1 cellular context compared by ENCODE assay signal in the genomic region with DNA sequence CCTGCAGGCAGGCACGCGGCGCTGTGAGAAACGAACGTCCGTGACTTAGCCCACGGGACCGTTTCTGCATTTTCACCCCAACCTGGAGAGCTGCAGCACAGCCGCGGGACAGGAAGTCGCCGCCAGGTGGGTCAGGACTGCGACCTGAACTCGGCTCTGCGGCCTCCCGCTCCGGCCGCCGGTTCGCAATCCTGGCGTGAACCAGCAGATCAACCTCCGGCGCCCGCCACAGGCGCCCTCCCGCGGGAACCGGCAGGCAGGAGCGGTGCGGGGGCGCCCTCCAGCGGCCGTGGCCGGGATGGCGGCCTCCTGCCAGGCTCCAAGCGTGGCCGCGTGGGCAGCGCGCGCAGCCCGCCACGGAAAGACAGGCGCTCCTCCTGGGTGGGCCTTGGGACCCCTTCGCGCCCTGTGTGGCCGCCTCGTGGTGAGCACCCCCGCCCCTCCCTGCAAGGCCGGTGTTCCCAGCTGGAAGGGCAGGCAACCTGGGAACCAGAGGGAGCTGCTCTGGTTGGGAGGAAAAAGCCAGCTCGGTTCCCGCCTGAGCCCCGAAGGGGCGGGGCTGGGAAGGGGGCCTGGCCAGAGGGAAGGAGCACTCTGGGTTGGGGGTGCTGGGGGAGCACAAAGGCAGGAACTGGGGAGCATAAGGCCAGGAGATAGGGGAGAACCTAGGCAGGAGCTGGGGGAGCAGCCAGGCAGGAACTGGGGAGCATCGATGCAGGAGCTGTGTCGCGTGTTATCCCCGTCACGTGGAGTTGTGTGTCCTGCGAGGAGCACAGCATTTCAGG.
TF ChIP-seq lines count a peak whose summit lies in the region.

No MANE protein-coding gene starts in this region.

TF ChIP-seq in K562, 482 proteins besides CTCF, POLR2A, EP300 and RAD21 (continued from another document and continues in another):
- TF ChIP-seq, protein P1, sequence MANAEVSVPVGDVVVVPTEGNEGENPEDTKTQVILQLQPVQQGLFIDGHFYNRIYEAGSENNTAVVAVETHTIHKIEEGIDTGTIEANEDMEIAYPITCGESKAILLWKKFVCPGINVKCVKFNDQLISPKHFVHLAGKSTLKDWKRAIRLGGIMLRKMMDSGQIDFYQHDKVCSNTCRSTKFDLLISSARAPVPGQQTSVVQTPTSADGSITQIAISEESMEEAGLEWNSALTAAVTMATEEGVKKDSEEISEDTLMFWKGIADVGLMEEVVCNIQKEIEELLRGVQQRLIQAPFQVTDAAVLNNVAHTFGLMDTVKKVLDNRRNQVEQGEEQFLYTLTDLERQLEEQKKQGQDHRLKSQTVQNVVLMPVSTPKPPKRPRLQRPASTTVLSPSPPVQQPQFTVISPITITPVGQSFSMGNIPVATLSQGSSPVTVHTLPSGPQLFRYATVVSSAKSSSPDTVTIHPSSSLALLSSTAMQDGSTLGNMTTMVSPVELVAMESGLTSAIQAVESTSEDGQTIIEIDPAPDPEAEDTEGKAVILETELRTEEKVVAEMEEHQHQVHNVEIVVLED (CRISPR knock-in tag; IDR thresholded peaks at IDR 0.05), result peak; percentile 46; the same call in 1 of the 2 replicates
- peak; percentile 32 for TF ChIP-seq TCF3 (CRISPR knock-in tag; IDR thresholded peaks at IDR 0.05)
- TF ChIP-seq KAT7 (CRISPR knock-in tag; IDR thresholded peaks at IDR 0.05; ENCODE audit: borderline replicate concordance), result peak; percentile 84; the same call in 1 of the 2 replicates
- peak; percentile 74 for TF ChIP-seq ETV5 (CRISPR knock-in tag; IDR thresholded peaks at IDR 0.05; ENCODE audit: low read depth)
- TF ChIP-seq ZNF263 (CRISPR knock-in tag; IDR thresholded peaks at IDR 0.05; ENCODE audit: borderline replicate concordance), result peak; percentile 83
- peak; percentile 4; the same call in 1 of the 2 replicates for TF ChIP-seq CBX1 (IDR thresholded peaks at IDR 0.05; ENCODE audit: low read depth)
- no peak for TF ChIP-seq CCAR2 (IDR thresholded peaks at IDR 0.05; ENCODE audit: low read depth, low read length)
- TF ChIP-seq, protein P2, sequence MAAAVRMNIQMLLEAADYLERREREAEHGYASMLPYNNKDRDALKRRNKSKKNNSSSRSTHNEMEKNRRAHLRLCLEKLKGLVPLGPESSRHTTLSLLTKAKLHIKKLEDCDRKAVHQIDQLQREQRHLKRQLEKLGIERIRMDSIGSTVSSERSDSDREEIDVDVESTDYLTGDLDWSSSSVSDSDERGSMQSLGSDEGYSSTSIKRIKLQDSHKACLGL (CRISPR knock-in tag; IDR thresholded peaks at IDR 0.05; ENCODE audit: borderline replicate concordance, poor library complexity, severe bottlenecking), result peak; percentile 18
- TF ChIP-seq TARDBP (IDR thresholded peaks at IDR 0.05), result 0 out of 2 replicates have a peak, but pooled peaks have one; percentile 76
- TF ChIP-seq, protein P3, sequence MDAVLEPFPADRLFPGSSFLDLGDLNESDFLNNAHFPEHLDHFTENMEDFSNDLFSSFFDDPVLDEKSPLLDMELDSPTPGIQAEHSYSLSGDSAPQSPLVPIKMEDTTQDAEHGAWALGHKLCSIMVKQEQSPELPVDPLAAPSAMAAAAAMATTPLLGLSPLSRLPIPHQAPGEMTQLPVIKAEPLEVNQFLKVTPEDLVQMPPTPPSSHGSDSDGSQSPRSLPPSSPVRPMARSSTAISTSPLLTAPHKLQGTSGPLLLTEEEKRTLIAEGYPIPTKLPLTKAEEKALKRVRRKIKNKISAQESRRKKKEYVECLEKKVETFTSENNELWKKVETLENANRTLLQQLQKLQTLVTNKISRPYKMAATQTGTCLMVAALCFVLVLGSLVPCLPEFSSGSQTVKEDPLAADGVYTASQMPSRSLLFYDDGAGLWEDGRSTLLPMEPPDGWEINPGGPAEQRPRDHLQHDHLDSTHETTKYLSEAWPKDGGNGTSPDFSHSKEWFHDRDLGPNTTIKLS (IDR thresholded peaks at IDR 0.05; ENCODE audit: borderline replicate concordance, low read depth), result peak; percentile 82
- TF ChIP-seq CTBP1 (IDR thresholded peaks at IDR 0.05; ENCODE audit: borderline replicate concordance), result peak; percentile 93
- TF ChIP-seq GTF2F1 (IDR thresholded peaks at IDR 0.05; ENCODE audit: low read depth, low read length), result peak; percentile 71; the same call in 1 of the 2 replicates
- TF ChIP-seq, protein P4, sequence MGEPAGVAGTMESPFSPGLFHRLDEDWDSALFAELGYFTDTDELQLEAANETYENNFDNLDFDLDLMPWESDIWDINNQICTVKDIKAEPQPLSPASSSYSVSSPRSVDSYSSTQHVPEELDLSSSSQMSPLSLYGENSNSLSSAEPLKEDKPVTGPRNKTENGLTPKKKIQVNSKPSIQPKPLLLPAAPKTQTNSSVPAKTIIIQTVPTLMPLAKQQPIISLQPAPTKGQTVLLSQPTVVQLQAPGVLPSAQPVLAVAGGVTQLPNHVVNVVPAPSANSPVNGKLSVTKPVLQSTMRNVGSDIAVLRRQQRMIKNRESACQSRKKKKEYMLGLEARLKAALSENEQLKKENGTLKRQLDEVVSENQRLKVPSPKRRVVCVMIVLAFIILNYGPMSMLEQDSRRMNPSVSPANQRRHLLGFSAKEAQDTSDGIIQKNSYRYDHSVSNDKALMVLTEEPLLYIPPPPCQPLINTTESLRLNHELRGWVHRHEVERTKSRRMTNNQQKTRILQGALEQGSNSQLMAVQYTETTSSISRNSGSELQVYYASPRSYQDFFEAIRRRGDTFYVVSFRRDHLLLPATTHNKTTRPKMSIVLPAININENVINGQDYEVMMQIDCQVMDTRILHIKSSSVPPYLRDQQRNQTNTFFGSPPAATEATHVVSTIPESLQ (CRISPR knock-in tag; IDR thresholded peaks at IDR 0.05), result 0 out of 2 replicates have a peak, but pooled peaks have one; percentile 35
- no peak for TF ChIP-seq POLR2H (tag; IDR thresholded peaks at IDR 0.05; ENCODE audit: low read depth)
- TF ChIP-seq ZBTB7A (IDR thresholded peaks at IDR 0.05; ENCODE audit: borderline replicate concordance, control insufficient read depth, low read depth, low read length), result peak; percentile 39
- peak; percentile 69 for TF ChIP-seq TBP (optimal IDR thresholded peaks at IDR 0.05; ENCODE audit: low read depth, low read length)
- TF ChIP-seq, protein P5, sequence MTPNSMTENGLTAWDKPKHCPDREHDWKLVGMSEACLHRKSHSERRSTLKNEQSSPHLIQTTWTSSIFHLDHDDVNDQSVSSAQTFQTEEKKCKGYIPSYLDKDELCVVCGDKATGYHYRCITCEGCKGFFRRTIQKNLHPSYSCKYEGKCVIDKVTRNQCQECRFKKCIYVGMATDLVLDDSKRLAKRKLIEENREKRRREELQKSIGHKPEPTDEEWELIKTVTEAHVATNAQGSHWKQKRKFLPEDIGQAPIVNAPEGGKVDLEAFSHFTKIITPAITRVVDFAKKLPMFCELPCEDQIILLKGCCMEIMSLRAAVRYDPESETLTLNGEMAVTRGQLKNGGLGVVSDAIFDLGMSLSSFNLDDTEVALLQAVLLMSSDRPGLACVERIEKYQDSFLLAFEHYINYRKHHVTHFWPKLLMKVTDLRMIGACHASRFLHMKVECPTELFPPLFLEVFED (CRISPR knock-in tag; conservative IDR thresholded peaks at IDR 0.05), result no peak
- TF ChIP-seq SIN3A (IDR thresholded peaks at IDR 0.05; ENCODE audit: borderline replicate concordance in 2 of 2, control insufficient read depth in 1 of 2, low read depth in 2 of 2, low read length in 2 of 2), result peak in 1 of 2 experiments; percentile 64; a peak in 1 of 4 replicates
- TF ChIP-seq TOE1 (IDR thresholded peaks at IDR 0.05; ENCODE audit: borderline replicate concordance), result peak; percentile 62; the same call in 1 of the 2 replicates
- no peak; the same call in 1 of the 2 replicates for TF ChIP-seq TOE1 (CRISPR knock-in tag; IDR thresholded peaks at IDR 0.05; ENCODE audit: borderline replicate concordance, low read depth)
- no peak for TF ChIP-seq FOXA1 (IDR thresholded peaks at IDR 0.05; ENCODE audit: borderline replicate concordance)
- 0 out of 2 replicates have a peak, but pooled peaks have one; percentile 23 for TF ChIP-seq DPF2 (IDR thresholded peaks at IDR 0.05)
- peak; percentile 62; the same call in 1 of the 2 replicates for TF ChIP-seq ESRRA (IDR thresholded peaks at IDR 0.05; ENCODE audit: borderline replicate concordance, low read depth)
- TF ChIP-seq HDAC8 (tag; IDR thresholded peaks at IDR 0.05), result peak; percentile 63; the same call in 1 of the 2 replicates
- no peak for TF ChIP-seq RUNX1 (IDR thresholded peaks at IDR 0.05; ENCODE audit: low read depth)
- TF ChIP-seq ZNF764 (CRISPR knock-in tag; IDR thresholded peaks at IDR 0.05; ENCODE audit: low read depth), result 0 out of 2 replicates have a peak, but pooled peaks have one; percentile 43
- peak; percentile 76; the same call in 1 of the 2 replicates for TF ChIP-seq XRCC5 (IDR thresholded peaks at IDR 0.05; ENCODE audit: low read depth, low read length)
- TF ChIP-seq, protein P6, sequence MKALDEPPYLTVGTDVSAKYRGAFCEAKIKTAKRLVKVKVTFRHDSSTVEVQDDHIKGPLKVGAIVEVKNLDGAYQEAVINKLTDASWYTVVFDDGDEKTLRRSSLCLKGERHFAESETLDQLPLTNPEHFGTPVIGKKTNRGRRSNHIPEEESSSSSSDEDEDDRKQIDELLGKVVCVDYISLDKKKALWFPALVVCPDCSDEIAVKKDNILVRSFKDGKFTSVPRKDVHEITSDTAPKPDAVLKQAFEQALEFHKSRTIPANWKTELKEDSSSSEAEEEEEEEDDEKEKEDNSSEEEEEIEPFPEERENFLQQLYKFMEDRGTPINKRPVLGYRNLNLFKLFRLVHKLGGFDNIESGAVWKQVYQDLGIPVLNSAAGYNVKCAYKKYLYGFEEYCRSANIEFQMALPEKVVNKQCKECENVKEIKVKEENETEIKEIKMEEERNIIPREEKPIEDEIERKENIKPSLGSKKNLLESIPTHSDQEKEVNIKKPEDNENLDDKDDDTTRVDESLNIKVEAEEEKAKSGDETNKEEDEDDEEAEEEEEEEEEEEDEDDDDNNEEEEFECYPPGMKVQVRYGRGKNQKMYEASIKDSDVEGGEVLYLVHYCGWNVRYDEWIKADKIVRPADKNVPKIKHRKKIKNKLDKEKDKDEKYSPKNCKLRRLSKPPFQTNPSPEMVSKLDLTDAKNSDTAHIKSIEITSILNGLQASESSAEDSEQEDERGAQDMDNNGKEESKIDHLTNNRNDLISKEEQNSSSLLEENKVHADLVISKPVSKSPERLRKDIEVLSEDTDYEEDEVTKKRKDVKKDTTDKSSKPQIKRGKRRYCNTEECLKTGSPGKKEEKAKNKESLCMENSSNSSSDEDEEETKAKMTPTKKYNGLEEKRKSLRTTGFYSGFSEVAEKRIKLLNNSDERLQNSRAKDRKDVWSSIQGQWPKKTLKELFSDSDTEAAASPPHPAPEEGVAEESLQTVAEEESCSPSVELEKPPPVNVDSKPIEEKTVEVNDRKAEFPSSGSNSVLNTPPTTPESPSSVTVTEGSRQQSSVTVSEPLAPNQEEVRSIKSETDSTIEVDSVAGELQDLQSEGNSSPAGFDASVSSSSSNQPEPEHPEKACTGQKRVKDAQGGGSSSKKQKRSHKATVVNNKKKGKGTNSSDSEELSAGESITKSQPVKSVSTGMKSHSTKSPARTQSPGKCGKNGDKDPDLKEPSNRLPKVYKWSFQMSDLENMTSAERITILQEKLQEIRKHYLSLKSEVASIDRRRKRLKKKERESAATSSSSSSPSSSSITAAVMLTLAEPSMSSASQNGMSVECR (CRISPR knock-in tag; IDR thresholded peaks at IDR 0.05), result 0 out of 2 replicates have a peak, but pooled peaks have one; percentile 56
- TF ChIP-seq, protein P7, sequence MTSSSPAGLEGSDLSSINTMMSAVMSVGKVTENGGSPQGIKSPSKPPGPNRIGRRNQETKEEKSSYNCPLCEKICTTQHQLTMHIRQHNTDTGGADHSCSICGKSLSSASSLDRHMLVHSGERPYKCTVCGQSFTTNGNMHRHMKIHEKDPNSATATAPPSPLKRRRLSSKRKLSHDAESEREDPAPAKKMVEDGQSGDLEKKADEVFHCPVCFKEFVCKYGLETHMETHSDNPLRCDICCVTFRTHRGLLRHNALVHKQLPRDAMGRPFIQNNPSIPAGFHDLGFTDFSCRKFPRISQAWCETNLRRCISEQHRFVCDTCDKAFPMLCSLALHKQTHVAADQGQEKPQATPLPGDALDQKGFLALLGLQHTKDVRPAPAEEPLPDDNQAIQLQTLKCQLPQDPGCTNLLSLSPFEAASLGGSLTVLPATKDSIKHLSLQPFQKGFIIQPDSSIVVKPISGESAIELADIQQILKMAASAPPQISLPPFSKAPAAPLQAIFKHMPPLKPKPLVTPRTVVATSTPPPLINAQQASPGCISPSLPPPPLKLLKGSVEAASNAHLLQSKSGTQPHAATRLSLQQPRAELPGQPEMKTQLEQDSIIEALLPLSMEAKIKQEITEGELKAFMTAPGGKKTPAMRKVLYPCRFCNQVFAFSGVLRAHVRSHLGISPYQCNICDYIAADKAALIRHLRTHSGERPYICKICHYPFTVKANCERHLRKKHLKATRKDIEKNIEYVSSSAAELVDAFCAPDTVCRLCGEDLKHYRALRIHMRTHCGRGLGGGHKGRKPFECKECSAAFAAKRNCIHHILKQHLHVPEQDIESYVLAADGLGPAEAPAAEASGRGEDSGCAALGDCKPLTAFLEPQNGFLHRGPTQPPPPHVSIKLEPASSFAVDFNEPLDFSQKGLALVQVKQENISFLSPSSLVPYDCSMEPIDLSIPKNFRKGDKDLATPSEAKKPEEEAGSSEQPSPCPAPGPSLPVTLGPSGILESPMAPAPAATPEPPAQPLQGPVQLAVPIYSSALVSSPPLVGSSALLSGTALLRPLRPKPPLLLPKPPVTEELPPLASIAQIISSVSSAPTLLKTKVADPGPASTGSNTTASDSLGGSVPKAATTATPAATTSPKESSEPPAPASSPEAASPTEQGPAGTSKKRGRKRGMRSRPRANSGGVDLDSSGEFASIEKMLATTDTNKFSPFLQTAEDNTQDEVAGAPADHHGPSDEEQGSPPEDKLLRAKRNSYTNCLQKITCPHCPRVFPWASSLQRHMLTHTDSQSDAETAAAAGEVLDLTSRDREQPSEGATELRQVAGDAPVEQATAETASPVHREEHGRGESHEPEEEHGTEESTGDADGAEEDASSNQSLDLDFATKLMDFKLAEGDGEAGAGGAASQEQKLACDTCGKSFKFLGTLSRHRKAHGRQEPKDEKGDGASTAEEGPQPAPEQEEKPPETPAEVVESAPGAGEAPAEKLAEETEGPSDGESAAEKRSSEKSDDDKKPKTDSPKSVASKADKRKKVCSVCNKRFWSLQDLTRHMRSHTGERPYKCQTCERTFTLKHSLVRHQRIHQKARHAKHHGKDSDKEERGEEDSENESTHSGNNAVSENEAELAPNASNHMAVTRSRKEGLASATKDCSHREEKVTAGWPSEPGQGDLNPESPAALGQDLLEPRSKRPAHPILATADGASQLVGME (CRISPR knock-in tag; IDR thresholded peaks at IDR 0.05), result 0 out of 2 replicates have a peak, but pooled peaks have one; percentile 25
- peak; percentile 99 for TF ChIP-seq GATAD2B (IDR thresholded peaks at IDR 0.05; ENCODE audit: borderline replicate concordance)
- TF ChIP-seq FOXA3 (CRISPR knock-in tag; conservative IDR thresholded peaks at IDR 0.05 in 1 of 2, IDR thresholded peaks at IDR 0.05 in 1 of 2), result peak in 1 of 2 experiments; percentile 45; a peak in 1 of 4 replicates
- TF ChIP-seq C11orf30 (IDR thresholded peaks at IDR 0.05; ENCODE audit: low read depth), result 0 out of 2 replicates have a peak, but pooled peaks have one; percentile 15
- peak; percentile 83 for TF ChIP-seq POLR2G (IDR thresholded peaks at IDR 0.05; ENCODE audit: low read depth, low read length)
- TF ChIP-seq ARHGAP35 (IDR thresholded peaks at IDR 0.05; ENCODE audit: partially characterized antibody), result no peak
- no peak for TF ChIP-seq ZBTB17 (CRISPR knock-in tag; IDR thresholded peaks at IDR 0.05)
- TF ChIP-seq NR4A1 (CRISPR knock-in tag; IDR thresholded peaks at IDR 0.05), result 0 out of 2 replicates have a peak, but pooled peaks have one; percentile 12
- TF ChIP-seq NR4A1 (tag; IDR thresholded peaks at IDR 0.05), result peak; percentile 27; the same call in 1 of the 2 replicates
- TF ChIP-seq ZNF282 (CRISPR knock-in tag; IDR thresholded peaks at IDR 0.05), result peak; percentile 65; the same call in 1 of the 2 replicates
